ENCODE assay signal across 11 cellular contexts in genomic region chr14:47674148-47674545, GRCh38. TPM values are rescaled to one million over a fixed set of nuclear protein-coding genes. Genes with fewer than 3 reads are reported as not detected.
A peak's percentile ranks its signal among the peaks of the same experiment; 100 is the strongest.
DNase-seq lines count a peak whose midpoint lies in the region; ATAC-seq, FAIRE-seq and TF ChIP-seq lines count a peak whose summit lies in the region.
"Had no signal": no experiment of that assay in that cellular context is flagged by ENCODE, and none has a peak within 500 bp of the region (broad histone marks: within the 10 kb centered on the region; RNA-seq: fewer than 3 reads in every experiment).

No MANE protein-coding gene starts in this region.

- H3K4me3 Mint-ChIP-seq in activated CD8-positive, alpha-beta memory T cell treated with anti-CD3 and anti-CD28 coated beads, Interleukin-2, amount 10 ng/mL, durations not matched to agents 7 days and 5 days = no peak overlapping the region
- H3K4me3 Mint-ChIP-seq: CD8-positive, alpha-beta T cell; naive thymus-derived CD8-positive, alpha-beta T cell had no signal

- no peak for FAIRE-seq in keratinocyte (lab: Jason Lieb, UNC)

- no peaks in the 10 kb centered on the region for H3K4me1 Mint-ChIP-seq in activated CD8-positive, alpha-beta memory T cell treated with anti-CD3 and anti-CD28 coated beads, Interleukin-2, amount 10 ng/mL, durations not matched to agents 7 days and 5 days

- H3K36me3 Mint-ChIP-seq in activated CD8-positive, alpha-beta memory T cell treated with anti-CD3 and anti-CD28 coated beads, Interleukin-2, amount 10 ng/mL, durations not matched to agents 7 days and 5 days = peaks cover 5% of the 10 kb centered on the region
- H3K36me3 Mint-ChIP-seq: CD8-positive, alpha-beta T cell had no signal

- CTCF ChIA-PET in activated CD8-positive, alpha-beta memory T cell treated with anti-CD3 and anti-CD28 coated beads, Interleukin-2, amount 10 ng/mL, durations not matched to agents 7 days and 5 days (lab: Charles Lee) = no interaction called here

- dilution Hi-C loops in keratinocyte (cut with MboI; ENCODE audit: extremely low pct_ligation_motif_present, low sequenced_read_pairs) = no loop called here

- no peaks in the 10 kb centered on the region for H3K9me3 ChIP-seq in WERI-Rb-1 (ENCODE audit: severe bottlenecking)
- H3K9me3 ChIP-seq in keratinocyte (ENCODE audit: control insufficient read depth, low read depth, low read length) = no peaks in the 10 kb centered on the region

- no peaks in the 10 kb centered on the region for H3K79me2 ChIP-seq in keratinocyte (ENCODE audit: control insufficient read depth, insufficient read depth, low read length)

- no peak for DNase-seq in activated CD8-positive, alpha-beta memory T cell treated with anti-CD3 and anti-CD28 coated beads, Interleukin-2, amount 10 ng/mL, durations not matched to agents 7 days and 5 days
- no peak for DNase-seq in activated CD8-positive, alpha-beta memory T cell treated with anti-CD3 and anti-CD28 coated beads, Interleukin-2, amount 50 U/mL, for 4 hours
- DNase-seq in WERI-Rb-1 (peak; percentile 52), keratinocyte (ENCODE audit: low read depth, low spot score) (no peak), superior temporal gyrus (ENCODE audit: extremely low spot score) (peak; percentile 22), OCI-M2 (lab: John Stamatoyannopoulos, UW; ENCODE audit: unreplicated experiment) (no peak)
- DNase-seq: CD8-positive, alpha-beta T cell had no signal

- ATAC-seq in activated CD8-positive, alpha-beta memory T cell treated with anti-CD3 and anti-CD28 coated beads, Interleukin-2, amount 10 ng/mL, durations not matched to agents 7 days and 5 days = no peak
- ATAC-seq in HG03378 (IDR thresholded peaks at IDR 0.05; ENCODE audit: unreplicated experiment) (no peak), GM21423 (IDR thresholded peaks at IDR 0.05; ENCODE audit: unreplicated experiment) (no peak)
- ATAC-seq: CD8-positive, alpha-beta T cell; esophagus mucosa; naive thymus-derived CD8-positive, alpha-beta T cell had no signal

- no peaks in the 10 kb centered on the region for H3K4me1 ChIP-seq in keratinocyte (ENCODE audit: control insufficient read depth, extremely low read depth, insufficient read depth, low read length)

- H3K9me1 ChIP-seq in keratinocyte (ENCODE audit: control insufficient read depth, extremely low read depth, insufficient read depth, low read length) = no peaks in the 10 kb centered on the region

- no peak for TF ChIP-seq CTCF in WERI-Rb-1 (IDR thresholded peaks at IDR 0.05; ENCODE audit: low read depth, low read length)
- no peak for TF ChIP-seq CTCF in keratinocyte (optimal IDR thresholded peaks at IDR 0.05 in 1 of 3, IDR thresholded peaks at IDR 0.05 in 1 of 3, conservative IDR thresholded peaks at IDR 0.05 in 1 of 3; ENCODE audit: extremely low read depth in 1 of 3, insufficient read depth in 2 of 3, low read length in 3 of 3)

- H3K27ac Mint-ChIP-seq in activated CD8-positive, alpha-beta memory T cell treated with anti-CD3 and anti-CD28 coated beads, Interleukin-2, amount 10 ng/mL, durations not matched to agents 7 days and 5 days = peak overlapping the region; percentile 57
- H3K27ac Mint-ChIP-seq: CD8-positive, alpha-beta T cell; naive thymus-derived CD8-positive, alpha-beta T cell had no signal

- H3K27ac ChIP-seq in WERI-Rb-1 = no peak overlapping the region
- no peak overlapping the region for H3K27ac ChIP-seq in keratinocyte (ENCODE audit: control insufficient read depth, insufficient read depth, low read length)

- no peaks in the 10 kb centered on the region for H3K27me3 ChIP-seq in WERI-Rb-1 (ENCODE audit: insufficient read depth, low read depth, severe bottlenecking)
- H3K27me3 ChIP-seq in keratinocyte (ENCODE audit: control insufficient read depth, extremely low read depth, insufficient read depth, low read length) = peaks cover 44% of the 10 kb centered on the region

- no peaks in the 10 kb centered on the region for H3K36me3 ChIP-seq in WERI-Rb-1
- H3K36me3 ChIP-seq in keratinocyte (ENCODE audit: control insufficient read depth in 2 of 2, extremely low read depth in 1 of 2, insufficient read depth in 2 of 2, low read length in 2 of 2) = no peaks in the 10 kb centered on the region

- no peaks in the 10 kb centered on the region for H4K20me1 ChIP-seq in keratinocyte (ENCODE audit: control insufficient read depth, extremely low read depth, insufficient read depth, low read length)

- peak overlapping the region; percentile 22 for H3K4me2 ChIP-seq in keratinocyte (ENCODE audit: control insufficient read depth, extremely low read depth, insufficient read depth, low read depth, low read length)

- peak overlapping the region; percentile 12 for H2AFZ ChIP-seq in keratinocyte (ENCODE audit: control insufficient read depth, low read length)

- H3K4me3 ChIP-seq in WERI-Rb-1 (ENCODE audit: low read depth, low read length) (peak overlapping the region; percentile 58), keratinocyte (ENCODE audit: control insufficient read depth in 2 of 3, extremely low read depth in 1 of 3, insufficient read depth in 2 of 3, low read depth in 1 of 3, low read length in 3 of 3) (no peak overlapping the region)

- H3K27me3 Mint-ChIP-seq in activated CD8-positive, alpha-beta memory T cell treated with anti-CD3 and anti-CD28 coated beads, Interleukin-2, amount 10 ng/mL, durations not matched to agents 7 days and 5 days = peaks cover 50% of the 10 kb centered on the region

- H3K9ac ChIP-seq in keratinocyte (ENCODE audit: control insufficient read depth, extremely low read depth, insufficient read depth, low read length) = no peak overlapping the region

- H3K9me3 Mint-ChIP-seq in activated CD8-positive, alpha-beta memory T cell treated with anti-CD3 and anti-CD28 coated beads, Interleukin-2, amount 10 ng/mL, durations not matched to agents 7 days and 5 days (ENCODE audit: low read depth) = no peaks in the 10 kb centered on the region
- H3K9me3 Mint-ChIP-seq: CD8-positive, alpha-beta T cell had no signal

RNA-seq across cellular contexts. Expression of gene MDGA2, which starts 1.3 kb away (rescaled TPM):
- not detected for total RNA-seq in activated CD8-positive, alpha-beta memory T cell treated with anti-CD3 and anti-CD28 coated beads, Interleukin-2, amount 10 ng/mL, durations not matched to agents 7 days and 5 days
- polyA plus RNA-seq in keratinocyte = not detected in 3 replicates
- not detected for polyA plus RNA-seq in keratinocyte (2011; ENCODE audit: low read depth)
- not detected in 2 replicates for polyA plus RNA-seq in keratinocyte (2011; cell fraction: cytosol; rRNA removed)
- polyA plus RNA-seq in keratinocyte (2011; cell fraction: nucleus; rRNA removed) = not detected in 2 replicates
- not detected in 2 replicates for polyA plus RNA-seq in keratinocyte (2012; ENCODE audit: low replicate concordance)
- not detected in 3 replicates for polyA minus RNA-seq in keratinocyte
- not detected for polyA minus RNA-seq in keratinocyte (2011; cell fraction: cytosol; rRNA and poly(A)+ RNA removed)
- polyA minus RNA-seq in keratinocyte (2011; cell fraction: nucleus; rRNA and poly(A)+ RNA removed) = not detected in 2 replicates
- total RNA-seq: CD8-positive, alpha-beta T cell; esophagus mucosa; naive thymus-derived CD8-positive, alpha-beta T cell had no signal
- polyA plus RNA-seq: naive thymus-derived CD8-positive, alpha-beta T cell had no signal

Comparison
In these comparisons a context has a peak if more than half of its experiments do, and no peak if none do; other contexts are left out.
1. DNase-seq: peak in WERI-Rb-1 (single experiment) and superior temporal gyrus (single experiment); none in activated CD8-positive, alpha-beta memory T cell treated with anti-CD3 and anti-CD28 coated beads, Interleukin-2, amount 10 ng/mL, durations not matched to agents 7 days and 5 days (single experiment), activated CD8-positive, alpha-beta memory T cell treated with anti-CD3 and anti-CD28 coated beads, Interleukin-2, amount 50 U/mL, for 4 hours (single experiment), keratinocyte (single experiment) and OCI-M2 (single experiment).